ENCODE assay signal across 20 cellular contexts in the genomic region with DNA sequence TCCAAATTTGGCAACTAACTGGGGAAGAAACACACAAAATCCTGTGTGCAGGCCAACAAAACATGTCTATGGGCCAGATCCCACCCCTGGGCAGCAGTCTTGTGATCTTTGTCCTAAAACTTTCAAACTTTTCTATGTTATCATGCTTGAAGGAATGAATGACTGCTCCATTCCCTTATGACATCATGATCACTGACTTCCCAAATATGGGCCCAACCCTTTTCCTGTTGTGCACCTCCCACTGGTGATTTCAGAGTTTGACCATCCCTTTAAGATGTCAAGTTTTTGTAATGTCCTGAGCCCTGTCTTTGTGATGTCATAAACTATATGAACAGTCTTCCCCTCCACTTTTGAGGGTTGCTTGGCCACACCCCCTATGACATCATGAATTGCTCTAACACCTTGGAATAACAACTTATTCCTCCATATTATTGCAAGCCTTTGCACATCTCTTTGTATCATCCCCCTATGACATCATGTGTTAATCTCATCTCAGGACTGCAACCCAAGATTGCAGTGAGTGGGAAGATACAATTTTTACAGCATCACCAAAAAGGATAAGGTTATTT.
"Had no signal": no experiment of that assay in that cellular context is flagged by ENCODE, and none has a peak within 500 bp of the region (broad histone marks: within the 10 kb centered on the region; RNA-seq: fewer than 3 reads in every experiment).

No MANE protein-coding gene starts in this region.

- H3K9me3 ChIP-seq: colonic mucosa, gastrocnemius medialis, heart left ventricle, pancreas, stomach, testis, upper lobe of right lung had no signal

- H3K9ac ChIP-seq: neural progenitor cell had no signal

- DNase-seq: activated CD4-positive, alpha-beta T cell treated with anti-CD3 and anti-CD28 coated beads for 1 hour; activated CD4-positive, alpha-beta T cell treated with anti-CD3 and anti-CD28 coated beads, Interleukin-2, amount 50 U/mL, for 4 hours; activated naive CD4-positive, alpha-beta T cell treated with anti-CD3 and anti-CD28 coated beads for 36 hours; activated T-cell treated with anti-CD3 and anti-CD28 coated beads for 4 hours; central memory CD4-positive, alpha-beta T cell; colonic mucosa; gastrocnemius medialis; heart left ventricle; naive B cell; pancreas; stimulated activated CD4-positive, alpha-beta T cell treated with anti-CD3 and anti-CD28 coated beads, Interleukin-12 subunit alpha, Interleukin-12 subunit beta, amount 100 ng/mL, for 4 hours; stimulated activated CD4-positive, alpha-beta T cell treated with anti-CD3 and anti-CD28 coated beads, Interleukin-2, amount 100 ng/mL, for 24 hours; stomach; T-helper 1 cell; testis; upper lobe of right lung had no signal

- H3K36me3 ChIP-seq: colonic mucosa, gastrocnemius medialis, heart left ventricle, neural progenitor cell, pancreas, stomach, upper lobe of right lung had no signal

- ATAC-seq: gastrocnemius medialis, heart left ventricle, left lobe of liver, upper lobe of right lung had no signal

- H3K27ac ChIP-seq: colonic mucosa, gastrocnemius medialis, heart left ventricle, neural progenitor cell, pancreas, stomach, testis, upper lobe of right lung, VCaP had no signal

- FAIRE-seq: islet of Langerhans, pancreas had no signal

- H2AFZ ChIP-seq: neural progenitor cell had no signal

- H3K4me3 ChIP-seq: colonic mucosa, gastrocnemius medialis, heart left ventricle, neural progenitor cell, pancreas, stomach, testis, upper lobe of right lung had no signal

- H3K4me2 ChIP-seq: neural progenitor cell had no signal

- H3K4me1 ChIP-seq: colonic mucosa, gastrocnemius medialis, heart left ventricle, neural progenitor cell, pancreas, testis, upper lobe of right lung had no signal

- H3K27me3 ChIP-seq: colonic mucosa, gastrocnemius medialis, heart left ventricle, neural progenitor cell, pancreas, stomach, testis, upper lobe of right lung had no signal
